ENCODE assay signal across 17 cellular contexts in genomic region chr11:36371161-36371560, GRCh38.
DNase-seq lines count a peak whose midpoint lies in the region; ATAC-seq, FAIRE-seq and TF ChIP-seq lines count a peak whose summit lies in the region.
"Had no signal": no experiment of that assay in that cellular context is flagged by ENCODE, and none has a peak within 500 bp of the region (broad histone marks: within the 10 kb centered on the region; RNA-seq: fewer than 3 reads in every experiment).

No MANE protein-coding gene starts in this region.

- H3K27ac ChIP-seq in VCaP: peak overlapping the region; percentile 84; the same call in 1 of the 2 replicates
- H3K27ac ChIP-seq in hepatocyte: peak overlapping the region; percentile 11
- H3K27ac ChIP-seq in small intestine (ENCODE audit: low read depth in 1 of 2, low read length in 1 of 2): no peak overlapping the region

- no peak overlapping the region for H3K4me3 ChIP-seq in hepatocyte
- no peak overlapping the region for H3K4me3 ChIP-seq in small intestine (ENCODE audit: low read depth in 1 of 2, low read length in 2 of 2)

- FAIRE-seq in small intestine (lab: Jason Lieb, UNC): no peak
- FAIRE-seq: A204.1, HTR-8/SVneo had no signal

- TF ChIP-seq CTCF in VCaP (conservative IDR thresholded peaks at IDR 0.05) (no peak), hepatocyte (IDR thresholded peaks at IDR 0.05; ENCODE audit: poor library complexity) (no peak)

- no peaks in the 10 kb centered on the region for H3K36me3 ChIP-seq in hepatocyte (replicated peaks; ENCODE audit: insufficient read depth, low read depth)
- H3K36me3 ChIP-seq in small intestine (ENCODE audit: control insufficient read depth in 2 of 2, insufficient read depth in 2 of 2, low read length in 2 of 2): no peaks in the 10 kb centered on the region

- H3K9me2 ChIP-seq in hepatocyte (replicated peaks; ENCODE audit: insufficient read depth): no peaks in the 10 kb centered on the region

- H3K27ac Mint-ChIP-seq in activated naive CD8-positive, alpha-beta T cell treated with anti-CD3 and anti-CD28 coated beads, Interleukin-2, amount 50 U/mL, for 24 hours: no peak overlapping the region
- H3K27ac Mint-ChIP-seq: CD14-positive monocyte; CD8-positive, alpha-beta T cell; H9 had no signal

- no peak overlapping the region for H3K4me2 ChIP-seq in hepatocyte

- H3K4me1 ChIP-seq in hepatocyte (ENCODE audit: insufficient read depth) (peaks cover 16% of the 10 kb centered on the region), small intestine (ENCODE audit: control insufficient read depth in 2 of 2, insufficient read depth in 1 of 2, low read depth in 1 of 2, low read length in 1 of 2) (peaks cover 3 to 6% of the 10 kb centered on the region in 2 donors)

- H3K4me1 Mint-ChIP-seq in activated naive CD8-positive, alpha-beta T cell treated with anti-CD3 and anti-CD28 coated beads, Interleukin-2, amount 50 U/mL, for 24 hours: peaks cover 12% of the 10 kb centered on the region

- peak; percentile 78 for DNase-seq in NCI-H460 (ENCODE audit: extremely low read depth, low read depth)
- DNase-seq in hepatocyte (ENCODE audit: low spot score): no peak
- peak; percentile 75 for DNase-seq in small intestine
- DNase-seq in HuH-7 (ENCODE audit: low spot score): no peak
- DNase-seq in activated naive CD8-positive, alpha-beta T cell treated with anti-CD3 and anti-CD28 coated beads, Interleukin-2, amount 50 U/mL, for 24 hours: no peak
- DNase-seq: Caco-2; CD8-positive, alpha-beta T cell; DMS53; GF-D8; GOT3; H9; KBM-7 had no signal

- H3K9me3 ChIP-seq in hepatocyte (ENCODE audit: low read depth): no peaks in the 10 kb centered on the region
- no peaks in the 10 kb centered on the region for H3K9me3 ChIP-seq in small intestine (ENCODE audit: control insufficient read depth, low read depth)
- H3K9me3 ChIP-seq: Caco-2 had no signal

- H3K79me2 ChIP-seq in hepatocyte: no peaks in the 10 kb centered on the region

- H3K36me3 Mint-ChIP-seq in activated naive CD8-positive, alpha-beta T cell treated with anti-CD3 and anti-CD28 coated beads, Interleukin-2, amount 50 U/mL, for 24 hours (ENCODE audit: low read depth): no peaks in the 10 kb centered on the region
- H3K36me3 Mint-ChIP-seq: CD14-positive monocyte; CD8-positive, alpha-beta T cell had no signal

- no peak overlapping the region for H3K4me3 Mint-ChIP-seq in activated naive CD8-positive, alpha-beta T cell treated with anti-CD3 and anti-CD28 coated beads, Interleukin-2, amount 50 U/mL, for 24 hours
- H3K4me3 Mint-ChIP-seq: CD14-positive monocyte; CD8-positive, alpha-beta T cell; H9 had no signal

- H3K27me3 Mint-ChIP-seq in activated naive CD8-positive, alpha-beta T cell treated with anti-CD3 and anti-CD28 coated beads, Interleukin-2, amount 50 U/mL, for 24 hours: peaks cover 56% of the 10 kb centered on the region

- WGBS in hepatocyte (ENCODE audit: low lambda C conversion rate, missing lambda C conversion rate): 76% methylated on average over 2 of the region's 2 CpGs
- 31 to 62% (median 43%) methylated on average over 2 of the region's 2 CpGs for WGBS in small intestine, 3 donors

- H3K27me3 ChIP-seq in hepatocyte (peaks cover 15% of the 10 kb centered on the region), small intestine (ENCODE audit: control insufficient read depth in 2 of 2, insufficient read depth in 2 of 2, low read length in 2 of 2) (no peaks in the 10 kb centered on the region)

- H4K20me1 ChIP-seq in hepatocyte (ENCODE audit: insufficient read depth, poor library complexity, severe bottlenecking): no peaks in the 10 kb centered on the region

- no peak for ATAC-seq in HG02642 (IDR thresholded peaks at IDR 0.05; ENCODE audit: poor library complexity, unreplicated experiment)
- no peak for ATAC-seq in activated naive CD8-positive, alpha-beta T cell treated with anti-CD3 and anti-CD28 coated beads, Interleukin-2, amount 50 U/mL, for 24 hours
- ATAC-seq: CD8-positive, alpha-beta T cell had no signal

- no peak overlapping the region for H2AFZ ChIP-seq in hepatocyte

- H3K9me3 Mint-ChIP-seq in activated naive CD8-positive, alpha-beta T cell treated with anti-CD3 and anti-CD28 coated beads, Interleukin-2, amount 50 U/mL, for 24 hours: no peaks in the 10 kb centered on the region
- H3K9me3 Mint-ChIP-seq: CD8-positive, alpha-beta T cell; H9 had no signal

Comparison
In these comparisons a context has a peak if more than half of its experiments do, and no peak if none do; other contexts are left out.
1. DNase-seq: peak in NCI-H460 (single experiment) and small intestine (single experiment); none in hepatocyte (single experiment), HuH-7 (single experiment) and activated naive CD8-positive, alpha-beta T cell treated with anti-CD3 and anti-CD28 coated beads, Interleukin-2, amount 50 U/mL, for 24 hours (single experiment).
2. H3K27ac ChIP-seq: peak in VCaP (single experiment) and hepatocyte (single experiment); none in small intestine (0 of 2).